40 cellular contexts compared by ENCODE assay signal in the genomic region with DNA sequence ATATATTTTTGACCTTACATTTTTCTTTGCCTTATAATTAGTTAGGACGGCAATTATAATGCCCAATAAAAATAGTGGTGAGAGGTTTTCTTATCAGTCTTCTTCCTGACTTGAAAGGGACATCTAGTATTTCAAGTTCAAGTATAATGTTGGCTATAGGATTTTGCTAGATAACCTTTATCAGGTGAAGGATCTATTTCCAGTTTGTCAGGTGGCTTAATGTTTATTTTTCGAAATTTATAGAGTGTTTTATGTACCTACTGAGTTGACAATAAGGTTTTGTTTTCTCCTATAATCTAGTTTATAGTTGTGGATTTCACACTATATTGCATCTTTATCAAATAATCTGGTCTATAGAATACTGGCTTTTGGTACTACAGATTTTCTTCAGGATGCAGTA.
"Had no signal": no experiment of that assay in that cellular context is flagged by ENCODE, and none has a peak within 500 bp of the region (broad histone marks: within the 10 kb centered on the region; RNA-seq: fewer than 3 reads in every experiment).

No MANE protein-coding gene starts in this region.

- H3K4me1 ChIP-seq: ascending aorta had no signal

- H3K4me3 Mint-ChIP-seq: activated CD4-positive, alpha-beta memory T cell treated with anti-CD3 and anti-CD28 coated beads, Interleukin-2, amount 10 ng/mL, durations not matched to agents 7 days and 5 days; activated CD4-positive, alpha-beta T cell treated with anti-CD3 and anti-CD28 coated beads for 36 hours; activated CD4-positive, alpha-beta T cell treated with anti-CD3 and anti-CD28 coated beads, Interleukin-2, amount 10 ng/mL, durations not matched to agents 7 days and 5 days; activated CD8-positive, alpha-beta memory T cell treated with anti-CD3 and anti-CD28 coated beads, Interleukin-2, amount 10 ng/mL, durations not matched to agents 7 days and 5 days; activated CD8-positive, alpha-beta T cell treated with anti-CD3 and anti-CD28 coated beads, Interleukin-2, amount 10 ng/mL, durations not matched to agents 7 days and 5 days; activated naive CD4-positive, alpha-beta T cell treated with anti-CD3 and anti-CD28 coated beads, Interleukin-2, amount 10 ng/mL, durations not matched to agents 7 days and 5 days; activated naive CD4-positive, alpha-beta T cell treated with anti-CD3 and anti-CD28 coated beads, Interleukin-2, amount 50 U/mL, for 24 hours; activated naive CD8-positive, alpha-beta T cell; activated naive CD8-positive, alpha-beta T cell treated with anti-CD3 and anti-CD28 coated beads, Interleukin-2, amount 10 ng/mL, durations not matched to agents 7 days and 5 days; activated naive CD8-positive, alpha-beta T cell treated with anti-CD3 and anti-CD28 coated beads, Interleukin-2, amount 50 U/mL, for 24 hours; activated T-cell treated with anti-CD3 and anti-CD28 coated beads, Interleukin-2, amount 50 U/mL, for 24 hours; brain; central memory CD8-positive, alpha-beta T cell; T-helper 1 cell treated with Interleukin-12 subunit alpha and Interleukin-12 subunit beta and Interleukin-4 antibody, amounts not matched to agents 30 μg/mL and 1 μg/mL, for 36 hours; T-helper 2 cell treated with Interferon-gamma antibody and Interleukin-4, amounts not matched to agents 5 μg/mL and 100 μg/mL, for 36 hours; WTC11 had no signal

- H3K36me3 ChIP-seq: ascending aorta, cardiac muscle cell, WERI-Rb-1 had no signal

- DNase-seq: activated CD4-positive, alpha-beta memory T cell treated with anti-CD3 and anti-CD28 coated beads, Interleukin-2, amount 10 ng/mL, durations not matched to agents 7 days and 5 days; activated CD4-positive, alpha-beta T cell treated with anti-CD3 and anti-CD28 coated beads for 1 hour; activated CD4-positive, alpha-beta T cell treated with anti-CD3 and anti-CD28 coated beads for 36 hours; activated CD4-positive, alpha-beta T cell treated with anti-CD3 and anti-CD28 coated beads for 48 hours; activated CD4-positive, alpha-beta T cell treated with anti-CD3 and anti-CD28 coated beads, Interleukin-2, amount 10 ng/mL, durations not matched to agents 7 days and 5 days; activated CD4-positive, alpha-beta T cell treated with anti-CD3 and anti-CD28 coated beads, Interleukin-2, amount 50 U/mL, for 48 hours; activated CD4-positive, CD25-positive, alpha-beta regulatory T cell; activated CD8-positive, alpha-beta memory T cell treated with anti-CD3 and anti-CD28 coated beads for 24 hours; activated CD8-positive, alpha-beta memory T cell treated with anti-CD3 and anti-CD28 coated beads, Interleukin-2, amount 10 ng/mL, durations not matched to agents 7 days and 5 days; activated CD8-positive, alpha-beta memory T cell treated with anti-CD3 and anti-CD28 coated beads, Interleukin-2, amount 50 U/mL, for 48 hours; activated CD8-positive, alpha-beta T cell treated with anti-CD3 and anti-CD28 coated beads, Interleukin-2, amount 10 ng/mL, durations not matched to agents 7 days and 5 days; activated effector memory CD4-positive, alpha-beta T cell treated with Interleukin-2 at 50 U/mL for 16 hours; activated gamma-delta T cell; activated naive CD4-positive, alpha-beta T cell treated with anti-CD3 and anti-CD28 coated beads, Interleukin-2, amount 10 ng/mL, durations not matched to agents 7 days and 5 days; activated naive CD4-positive, alpha-beta T cell treated with Interleukin-2 at 50 U/mL for 16 hours; activated naive CD8-positive, alpha-beta T cell treated with anti-CD3 and anti-CD28 coated beads, Interleukin-2, amount 10 ng/mL, durations not matched to agents 7 days and 5 days; activated naive CD8-positive, alpha-beta T cell treated with anti-CD3 and anti-CD28 coated beads, Interleukin-2, amount 50 U/mL, for 24 hours; activated T-cell treated with anti-CD3 and anti-CD28 coated beads, Interleukin-2, amount 50 U/mL, for 24 hours; activated T-cell treated with anti-CD3 and anti-CD28 coated beads, Interleukin-2, amount 50 U/mL, for 48 hours; amygdala; anterior cingulate cortex; caudate nucleus; cerebellar nuclear complex; T-helper 1 cell; T-helper 2 cell; T-helper 9 cell; WERI-Rb-1 had no signal

- H3K9me3 ChIP-seq: ascending aorta had no signal

- H3K36me3 Mint-ChIP-seq: activated CD8-positive, alpha-beta memory T cell treated with anti-CD3 and anti-CD28 coated beads, Interleukin-2, amount 10 ng/mL, durations not matched to agents 7 days and 5 days; activated naive CD4-positive, alpha-beta T cell treated with anti-CD3 and anti-CD28 coated beads, Interleukin-2, amount 10 ng/mL, durations not matched to agents 7 days and 5 days; activated naive CD4-positive, alpha-beta T cell treated with anti-CD3 and anti-CD28 coated beads, Interleukin-2, amount 50 U/mL, for 24 hours; activated naive CD8-positive, alpha-beta T cell; activated naive CD8-positive, alpha-beta T cell treated with anti-CD3 and anti-CD28 coated beads, Interleukin-2, amount 10 ng/mL, durations not matched to agents 7 days and 5 days; WTC11 had no signal

- FAIRE-seq: bronchial epithelial cell, TTC549 had no signal

- H3K27ac Mint-ChIP-seq: activated CD4-positive, alpha-beta memory T cell treated with anti-CD3 and anti-CD28 coated beads, Interleukin-2, amount 10 ng/mL, durations not matched to agents 7 days and 5 days; activated CD4-positive, alpha-beta T cell treated with anti-CD3 and anti-CD28 coated beads for 36 hours; activated CD4-positive, alpha-beta T cell treated with anti-CD3 and anti-CD28 coated beads, Interleukin-2, amount 10 ng/mL, durations not matched to agents 7 days and 5 days; activated CD8-positive, alpha-beta memory T cell treated with anti-CD3 and anti-CD28 coated beads, Interleukin-2, amount 10 ng/mL, durations not matched to agents 7 days and 5 days; activated CD8-positive, alpha-beta T cell treated with anti-CD3 and anti-CD28 coated beads, Interleukin-2, amount 10 ng/mL, durations not matched to agents 7 days and 5 days; activated naive CD4-positive, alpha-beta T cell treated with anti-CD3 and anti-CD28 coated beads, Interleukin-2, amount 10 ng/mL, durations not matched to agents 7 days and 5 days; activated naive CD4-positive, alpha-beta T cell treated with anti-CD3 and anti-CD28 coated beads, Interleukin-2, amount 50 U/mL, for 24 hours; activated naive CD8-positive, alpha-beta T cell; activated naive CD8-positive, alpha-beta T cell treated with anti-CD3 and anti-CD28 coated beads, Interleukin-2, amount 10 ng/mL, durations not matched to agents 7 days and 5 days; activated naive CD8-positive, alpha-beta T cell treated with anti-CD3 and anti-CD28 coated beads, Interleukin-2, amount 50 U/mL, for 24 hours; activated T-cell treated with anti-CD3 and anti-CD28 coated beads, Interleukin-2, amount 50 U/mL, for 24 hours; activated T-helper 2 cell treated with anti-CD3 and anti-CD28 coated beads, Interferon-gamma antibody, Interleukin-2, Interleukin-4, amounts not matched to agents 10 μg/mL and 5 μg/mL and 100 μg/mL, durations not matched to agents 14 hours and 24 hours and 36 hours; brain; T-helper 1 cell treated with Interleukin-12 subunit alpha and Interleukin-12 subunit beta and Interleukin-4 antibody, amounts not matched to agents 30 μg/mL and 1 μg/mL, for 36 hours; T-helper 2 cell treated with Interferon-gamma antibody and Interleukin-4, amounts not matched to agents 5 μg/mL and 100 μg/mL, for 36 hours; WTC11 had no signal

- H3K27me3 Mint-ChIP-seq: activated CD4-positive, alpha-beta memory T cell treated with anti-CD3 and anti-CD28 coated beads, Interleukin-2, amount 10 ng/mL, durations not matched to agents 7 days and 5 days; activated CD4-positive, alpha-beta T cell treated with anti-CD3 and anti-CD28 coated beads, Interleukin-2, amount 10 ng/mL, durations not matched to agents 7 days and 5 days; activated CD8-positive, alpha-beta memory T cell treated with anti-CD3 and anti-CD28 coated beads, Interleukin-2, amount 10 ng/mL, durations not matched to agents 7 days and 5 days; activated naive CD4-positive, alpha-beta T cell treated with anti-CD3 and anti-CD28 coated beads, Interleukin-2, amount 10 ng/mL, durations not matched to agents 7 days and 5 days; activated naive CD4-positive, alpha-beta T cell treated with anti-CD3 and anti-CD28 coated beads, Interleukin-2, amount 50 U/mL, for 24 hours; activated naive CD8-positive, alpha-beta T cell treated with anti-CD3 and anti-CD28 coated beads, Interleukin-2, amount 10 ng/mL, durations not matched to agents 7 days and 5 days; brain; central memory CD8-positive, alpha-beta T cell had no signal

- H3K4me1 Mint-ChIP-seq: activated CD4-positive, alpha-beta memory T cell treated with anti-CD3 and anti-CD28 coated beads, Interleukin-2, amount 10 ng/mL, durations not matched to agents 7 days and 5 days; activated CD4-positive, alpha-beta T cell treated with anti-CD3 and anti-CD28 coated beads for 36 hours; activated CD4-positive, alpha-beta T cell treated with anti-CD3 and anti-CD28 coated beads, Interleukin-2, amount 10 ng/mL, durations not matched to agents 7 days and 5 days; activated CD8-positive, alpha-beta memory T cell treated with anti-CD3 and anti-CD28 coated beads, Interleukin-2, amount 10 ng/mL, durations not matched to agents 7 days and 5 days; activated naive CD4-positive, alpha-beta T cell treated with anti-CD3 and anti-CD28 coated beads, Interleukin-2, amount 10 ng/mL, durations not matched to agents 7 days and 5 days; activated naive CD4-positive, alpha-beta T cell treated with anti-CD3 and anti-CD28 coated beads, Interleukin-2, amount 50 U/mL, for 24 hours; activated naive CD8-positive, alpha-beta T cell treated with anti-CD3 and anti-CD28 coated beads, Interleukin-2, amount 10 ng/mL, durations not matched to agents 7 days and 5 days; activated naive CD8-positive, alpha-beta T cell treated with anti-CD3 and anti-CD28 coated beads, Interleukin-2, amount 50 U/mL, for 24 hours; brain; central memory CD8-positive, alpha-beta T cell; WTC11 had no signal

- H3K27ac ChIP-seq: ascending aorta, cardiac muscle cell, WERI-Rb-1 had no signal

- ATAC-seq: activated CD4-positive, alpha-beta T cell treated with anti-CD3 and anti-CD28 coated beads for 36 hours; activated CD4-positive, CD25-positive, alpha-beta regulatory T cell treated with anti-CD3 and anti-CD28 coated beads, Interleukin-2, amount 50 U/mL, for 24 hours; activated CD8-positive, alpha-beta memory T cell treated with anti-CD3 and anti-CD28 coated beads, Interleukin-2, amount 10 ng/mL, durations not matched to agents 7 days and 5 days; activated CD8-positive, alpha-beta T cell treated with anti-CD3 and anti-CD28 coated beads, Interleukin-2, amount 10 ng/mL, durations not matched to agents 7 days and 5 days; activated naive CD8-positive, alpha-beta T cell treated with anti-CD3 and anti-CD28 coated beads, Interleukin-2, amount 50 U/mL, for 24 hours; WTC11 had no signal

- H3K4me3 ChIP-seq: ascending aorta, cardiac muscle cell had no signal

- H3K27me3 ChIP-seq: ascending aorta, cardiac muscle cell had no signal

- H3K9me3 Mint-ChIP-seq: activated CD4-positive, alpha-beta memory T cell treated with anti-CD3 and anti-CD28 coated beads, Interleukin-2, amount 10 ng/mL, durations not matched to agents 7 days and 5 days; activated CD4-positive, alpha-beta T cell treated with anti-CD3 and anti-CD28 coated beads, Interleukin-2, amount 10 ng/mL, durations not matched to agents 7 days and 5 days; activated naive CD4-positive, alpha-beta T cell treated with anti-CD3 and anti-CD28 coated beads, Interleukin-2, amount 10 ng/mL, durations not matched to agents 7 days and 5 days; activated naive CD8-positive, alpha-beta T cell treated with anti-CD3 and anti-CD28 coated beads, Interleukin-2, amount 10 ng/mL, durations not matched to agents 7 days and 5 days; activated naive CD8-positive, alpha-beta T cell treated with anti-CD3 and anti-CD28 coated beads, Interleukin-2, amount 50 U/mL, for 24 hours; activated T-cell treated with anti-CD3 and anti-CD28 coated beads, Interleukin-2, amount 50 U/mL, for 24 hours; activated T-helper 2 cell treated with anti-CD3 and anti-CD28 coated beads, Interferon-gamma antibody, Interleukin-2, Interleukin-4, amounts not matched to agents 10 μg/mL and 5 μg/mL and 100 μg/mL, durations not matched to agents 14 hours and 24 hours and 36 hours; WTC11 had no signal
